10 cellular contexts compared by ENCODE assay signal in the genomic region with DNA sequence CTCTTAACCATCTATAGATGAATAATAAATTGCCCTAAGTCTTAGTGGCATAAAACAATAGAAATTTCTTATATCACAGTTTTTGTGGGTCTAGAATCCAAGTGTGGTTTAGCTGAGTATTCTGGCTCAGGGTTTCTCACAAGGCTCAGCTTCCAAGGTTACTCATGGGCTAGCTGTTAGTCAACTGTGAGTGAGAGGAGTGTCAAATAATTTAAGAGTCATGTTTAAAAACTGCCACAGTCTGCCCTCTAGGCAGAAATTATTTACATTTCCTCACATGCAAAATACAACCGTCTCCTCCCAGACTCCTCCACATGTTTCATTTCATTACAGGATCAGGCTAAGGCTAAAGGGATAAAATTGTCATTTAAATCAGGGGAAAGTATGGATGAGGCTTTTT.
DNase-seq lines count a peak whose midpoint lies in the region; ATAC-seq, FAIRE-seq and TF ChIP-seq lines count a peak whose summit lies in the region.
"Had no signal": no experiment of that assay in that cellular context is flagged by ENCODE, and none has a peak within 500 bp of the region (broad histone marks: within the 10 kb centered on the region; RNA-seq: fewer than 3 reads in every experiment).

No MANE protein-coding gene starts in this region.

- peak overlapping the region in 1 of 3 experiments; percentile 0 for H3K4me3 Mint-ChIP-seq in nephron

- H3K9me3 Mint-ChIP-seq in nephron, result no peaks in the 10 kb centered on the region

- DNase-seq in ELR (ENCODE audit: low read depth) (peak; percentile 97), PC-3 (peak; percentile 96), endothelial cell of umbilical vein (ENCODE audit: low read depth, low spot score) (no peak), NCI-H1105 (lab: John Stamatoyannopoulos, UW) (no peak), HT-29 (ENCODE audit: low spot score) (no peak), NCI-H748 treated with DMSO at 0.1 percent for 48 hours (lab: John Stamatoyannopoulos, UW) (no peak)
- DNase-seq: NCI-H524 had no signal

- H3F3A ChIP-seq in PC-3 (ENCODE audit: low read length, unreplicated experiment), result no peaks in the 10 kb centered on the region

- dilution Hi-C loops in endothelial cell of umbilical vein (cut with MboI; ENCODE audit: extremely low pct_ligation_motif_present, low sequenced_read_pairs), result no loop called here

- H3K27me3 ChIP-seq in PC-3 (ENCODE audit: low read length), result no peaks in the 10 kb centered on the region
- no peaks in the 10 kb centered on the region for H3K27me3 ChIP-seq in endothelial cell of umbilical vein (ENCODE audit: control insufficient read depth in 2 of 2, insufficient read depth in 2 of 2, low read length in 2 of 2)

- H3K27ac Mint-ChIP-seq in nephron, result peak overlapping the region; percentile 54 to 90 (median 85)

- intact Hi-C loops in PC-3 (cut with micrococcal nuclease), result loop anchor here (5.0 kb wide), 1 partner anchor 106 kb away; no protein-coding TSS in a partner anchor
- intact Hi-C loops in endothelial cell of umbilical vein (cut with micrococcal nuclease), result loop anchor here (5.0 kb wide), 2 partner anchors 96 to 154 kb away; no protein-coding TSS in a partner anchor

- no peak overlapping the region for H3K4me3 ChIP-seq in PC-3 (ENCODE audit: low read length)
- no peak overlapping the region for H3K4me3 ChIP-seq in endothelial cell of umbilical vein (replicated peaks in 1 of 3; ENCODE audit: insufficient read depth in 1 of 3, low read depth in 1 of 3, low read length in 3 of 3)

- no peaks in the 10 kb centered on the region for H3K9me1 ChIP-seq in endothelial cell of umbilical vein (replicated peaks; ENCODE audit: control insufficient read depth, extremely low read depth, insufficient read depth, low read length)

- peak overlapping the region; percentile 45 for H2AFZ ChIP-seq in PC-3 (ENCODE audit: low read length)
- peak overlapping the region; percentile 62 for H2AFZ ChIP-seq in endothelial cell of umbilical vein (ENCODE audit: low read depth, low read length)

- peaks cover 20% of the 10 kb centered on the region for H3K4me1 Mint-ChIP-seq in nephron

- peak; percentile 99 for ATAC-seq in PC-3
- no peak for ATAC-seq in GM18519 (IDR thresholded peaks at IDR 0.05; ENCODE audit: low FRiP score, unreplicated experiment)

- H3K27ac ChIP-seq in PC-3 (ENCODE audit: low read length) (peak overlapping the region; percentile 66), endothelial cell of umbilical vein (ENCODE audit: insufficient read depth, low read depth, low read length) (no peak overlapping the region)

- no peak for FAIRE-seq in endothelial cell of umbilical vein (lab: Jason Lieb, UNC)
- FAIRE-seq: GM19239 had no signal

- no peaks in the 10 kb centered on the region for H3K27me3 Mint-ChIP-seq in nephron (ENCODE audit: low read depth)

- POLR2A ChIA-PET in PC-3 (lab: Charles Lee; ENCODE audit: unreplicated experiment), result no interaction called here
- POLR2A ChIA-PET in endothelial cell of umbilical vein (lab: Charles Lee), result no interaction called here

- CTCF ChIA-PET in PC-3 (lab: Charles Lee), result interaction anchor here (0.6 kb wide), 1 partner anchor 145 kb away, joined by 3 read pairs; no protein-coding TSS in a partner anchor
- CTCF ChIA-PET in endothelial cell of umbilical vein (lab: Charles Lee), result interaction anchor here (0.9 to 1.3 kb wide), 3 partner anchors 104 to 249 kb away, joined by 3 to 5 read pairs (median 3); no protein-coding TSS in a partner anchor

- H3K4me1 ChIP-seq in PC-3 (ENCODE audit: insufficient read depth, low read length) (peaks cover 21% of the 10 kb centered on the region), endothelial cell of umbilical vein (ENCODE audit: control insufficient read depth, extremely low read depth, insufficient read depth, low read length) (peaks cover 15% of the 10 kb centered on the region)

- no peaks in the 10 kb centered on the region for H4K20me1 ChIP-seq in PC-3 (ENCODE audit: low read length)
- H4K20me1 ChIP-seq in endothelial cell of umbilical vein (replicated peaks; ENCODE audit: control insufficient read depth, extremely low read depth, insufficient read depth, low read length), result no peaks in the 10 kb centered on the region

- H3K4me2 ChIP-seq in PC-3 (ENCODE audit: low read length) (peak overlapping the region; percentile 50), endothelial cell of umbilical vein (ENCODE audit: insufficient read depth, low read length) (peak overlapping the region; percentile 59)

- H3K9me2 ChIP-seq in PC-3 (replicated peaks; ENCODE audit: low read length), result no peaks in the 10 kb centered on the region

- peaks cover 10% of the 10 kb centered on the region for H3K36me3 Mint-ChIP-seq in nephron (ENCODE audit: low read depth)

- H3K79me2 ChIP-seq in PC-3 (ENCODE audit: low read length) (no peaks in the 10 kb centered on the region), endothelial cell of umbilical vein (ENCODE audit: control insufficient read depth, insufficient read depth, low read length) (no peaks in the 10 kb centered on the region)

- H3K9ac ChIP-seq in PC-3 (ENCODE audit: low read length) (no peak overlapping the region), endothelial cell of umbilical vein (replicated peaks; ENCODE audit: extremely low read depth, insufficient read depth, low read length) (no peak overlapping the region)

- TF ChIP-seq CTCF in PC-3 (conservative IDR thresholded peaks at IDR 0.05; ENCODE audit: low read depth, low read length) (peak; percentile 36; the same call in 1 of the 2 replicates), endothelial cell of umbilical vein (IDR thresholded peaks at IDR 0.05; ENCODE audit: extremely low read depth in 1 of 2, insufficient read depth in 1 of 2, low read depth in 1 of 2, low read length in 2 of 2) (no peak), nephron (IDR thresholded peaks at IDR 0.05; ENCODE audit: unreplicated experiment in 3 of 3) (no peak)

- BruUV-seq in PC-3 (replicated peaks; lab: Mats Ljungman, UMichigan), result no TSS peak
- no TSS peak for BruUV-seq in endothelial cell of umbilical vein (replicated peaks; lab: Mats Ljungman, UMichigan)

- no peaks in the 10 kb centered on the region for H3K36me3 ChIP-seq in PC-3 (ENCODE audit: low read depth, low read length)
- no peaks in the 10 kb centered on the region for H3K36me3 ChIP-seq in endothelial cell of umbilical vein (ENCODE audit: control insufficient read depth in 2 of 2, extremely low read depth in 1 of 2, insufficient read depth in 2 of 2, low read length in 2 of 2)

- H3K9me3 ChIP-seq in PC-3 (ENCODE audit: low read length) (no peaks in the 10 kb centered on the region), endothelial cell of umbilical vein (replicated peaks; ENCODE audit: control insufficient read depth, insufficient read depth, low read length) (no peaks in the 10 kb centered on the region)

- TF ChIP-seq POLR2A in endothelial cell of umbilical vein (IDR thresholded peaks at IDR 0.05; ENCODE audit: low read depth, low read length), result no peak

TF ChIP-seq in endothelial cell of umbilical vein, 7 proteins besides CTCF, POLR2A, EP300 and RAD21:
- no peak for TF ChIP-seq JUN (IDR thresholded peaks at IDR 0.05; ENCODE audit: borderline replicate concordance, insufficient read depth, insufficient read length, low read depth)
- TF ChIP-seq, protein P1, sequence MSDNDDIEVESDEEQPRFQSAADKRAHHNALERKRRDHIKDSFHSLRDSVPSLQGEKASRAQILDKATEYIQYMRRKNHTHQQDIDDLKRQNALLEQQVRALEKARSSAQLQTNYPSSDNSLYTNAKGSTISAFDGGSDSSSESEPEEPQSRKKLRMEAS (IDR thresholded peaks at IDR 0.05; ENCODE audit: insufficient read depth, insufficient read length), result no peak

Comparison
In these comparisons a context has a peak if more than half of its experiments do, and no peak if none do; other contexts are left out.
1. DNase-seq: peak in ELR (single experiment) and PC-3 (single experiment); none in endothelial cell of umbilical vein (single experiment), NCI-H1105 (single experiment), HT-29 (single experiment) and NCI-H748 treated with DMSO at 0.1 percent for 48 hours (single experiment).